ENCODE assay signal across 19 cellular contexts in genomic region chr12:69027411-69027811, GRCh38.
DNase-seq lines count a peak whose midpoint lies in the region; ATAC-seq, FAIRE-seq and TF ChIP-seq lines count a peak whose summit lies in the region.
"Had no signal": no experiment of that assay in that cellular context is flagged by ENCODE, and none has a peak within 500 bp of the region (broad histone marks: within the 10 kb centered on the region; RNA-seq: fewer than 3 reads in every experiment).

No MANE protein-coding gene starts in this region.

- H3K9me3 ChIP-seq in A549 = no peaks in the 10 kb centered on the region

- POLR2A ChIA-PET in A549 (lab: Yijun Ruan, JAX) = no interaction called here

- ATAC-seq in A549 (no peak; a peak in 1 of 6 replicates), HG03354 (IDR thresholded peaks at IDR 0.05; ENCODE audit: poor library complexity, severe bottlenecking, unreplicated experiment) (no peak), HG03045 (IDR thresholded peaks at IDR 0.05; ENCODE audit: unreplicated experiment) (no peak)
- ATAC-seq: HepG2; left colon; right cardiac atrium; stimulated activated naive CD8-positive, alpha-beta T cell treated with anti-CD3 and anti-CD28 coated beads, Interleukin-15, Interleukin-2, amounts not matched to agents 100 U/mL and 50 U/mL, for 24 hours had no signal

- TF ChIP-seq CTCF in A549 (IDR thresholded peaks at IDR 0.05) (no peak), astrocyte of the spinal cord (IDR thresholded peaks at IDR 0.05; ENCODE audit: low read depth, low read length) (no peak), fibroblast of the aortic adventitia (IDR thresholded peaks at IDR 0.05; ENCODE audit: insufficient read depth, low read length) (no peak)

- TF ChIP-seq RAD21 in A549 (conservative IDR thresholded peaks at IDR 0.05 in 1 of 2, IDR thresholded peaks at IDR 0.05 in 1 of 2) = no peak

- 0 out of 3 replicates have a peak overlapping the region, but pooled peaks have one; percentile 9 for H3K4me2 ChIP-seq in A549

- FAIRE-seq in A549 (lab: Jason Lieb, UNC) = no peak
- FAIRE-seq: HepG2 had no signal

- no peak for DNase-seq in A549 (ENCODE audit: low read depth in 1 of 2, low spot score in 1 of 2)
- peak; percentile 82 for DNase-seq in HT1080 (ENCODE audit: low read depth)
- peak; percentile 53 for DNase-seq in astrocyte of the spinal cord (ENCODE audit: low read depth, low spot score)
- peak; percentile 48 for DNase-seq in fibroblast of the aortic adventitia (ENCODE audit: low read depth)
- DNase-seq in NCI-H2029 (lab: John Stamatoyannopoulos, UW) = no peak
- no peak for DNase-seq in activated gamma-delta T cell treated with Interleukin-2 at 50 U/mL for 16 hours
- DNase-seq: activated CD4-positive, alpha-beta T cell treated with anti-CD3 and anti-CD28 coated beads for 48 hours; activated naive CD4-positive, alpha-beta T cell treated with Interleukin-2 at 50 U/mL for 16 hours; CD4-positive, alpha-beta T cell; DMS79; left colon; MM.1S; NCI-H69; nucleus accumbens; right cardiac atrium; stimulated activated naive CD8-positive, alpha-beta T cell treated with anti-CD3 and anti-CD28 coated beads, Interleukin-15, Interleukin-2, amounts not matched to agents 100 U/mL and 50 U/mL, for 24 hours had no signal

- WGBS in A549 (ENCODE audit: missing lambda C conversion rate) = 62% methylated on average over 4 of the region's 4 CpGs

- CTCF ChIA-PET in A549 (lab: Yijun Ruan, JAX) = no interaction called here

- in situ Hi-C loops in astrocyte of the spinal cord (cut with HindIII; ENCODE audit: low sequenced_read_pairs) = no loop called here

- no peak for TF ChIP-seq EP300 in A549 (IDR thresholded peaks at IDR 0.05)

- peaks cover 26% of the 10 kb centered on the region for H3K4me1 ChIP-seq in A549

- no peak for TF ChIP-seq POLR2A in A549 (IDR thresholded peaks at IDR 0.05; ENCODE audit: low read length)

- no peak overlapping the region for H3K27ac ChIP-seq in A549

- H3K4me3 ChIP-seq in A549 (no peak overlapping the region), astrocyte of the spinal cord (ENCODE audit: low read depth, low read length) (no peak overlapping the region), fibroblast of the aortic adventitia (ENCODE audit: low read depth, low read length) (no peak overlapping the region)

TF ChIP-seq in A549, 52 proteins besides CTCF, POLR2A, EP300 and RAD21:
- TF ChIP-seq CBX2 (IDR thresholded peaks at IDR 0.05; ENCODE audit: borderline replicate concordance, low read depth) = no peak
- TF ChIP-seq ZNF302 (CRISPR knock-in tag; IDR thresholded peaks at IDR 0.05) = no peak
- no peak for TF ChIP-seq ELK1 (IDR thresholded peaks at IDR 0.05; ENCODE audit: low read depth, low read length)
- no peak for TF ChIP-seq JUN (IDR thresholded peaks at IDR 0.05)
- no peak for TF ChIP-seq PBX3 (IDR thresholded peaks at IDR 0.05)
- no peak for TF ChIP-seq HEYL (CRISPR knock-in tag; IDR thresholded peaks at IDR 0.05)
- TF ChIP-seq HOXA7 (CRISPR knock-in tag; IDR thresholded peaks at IDR 0.05) = no peak
- TF ChIP-seq PHF8 (IDR thresholded peaks at IDR 0.05; ENCODE audit: borderline replicate concordance, low read depth) = no peak
- TF ChIP-seq RARB (CRISPR knock-in tag; IDR thresholded peaks at IDR 0.05) = no peak
- no peak for TF ChIP-seq HDAC2 (IDR thresholded peaks at IDR 0.05)
- no peak for TF ChIP-seq MYC (IDR thresholded peaks at IDR 0.05; ENCODE audit: borderline replicate concordance, low read length)
- no peak for TF ChIP-seq HMGXB4 (CRISPR knock-in tag; IDR thresholded peaks at IDR 0.05; ENCODE audit: borderline replicate concordance)
- no peak for TF ChIP-seq MAX (IDR thresholded peaks at IDR 0.05)
- no peak for TF ChIP-seq RCOR1 (IDR thresholded peaks at IDR 0.05; ENCODE audit: low read depth, low read length)
- TF ChIP-seq FOSB (CRISPR knock-in tag; IDR thresholded peaks at IDR 0.05) = no peak
- TF ChIP-seq MAZ (IDR thresholded peaks at IDR 0.05; ENCODE audit: borderline replicate concordance, low read depth, low read length) = no peak

Comparison
In these comparisons a context has a peak if more than half of its experiments do, and no peak if none do; other contexts are left out.
1. DNase-seq: peak in HT1080 (single experiment), astrocyte of the spinal cord (single experiment) and fibroblast of the aortic adventitia (single experiment); none in A549 (0 of 2), NCI-H2029 (single experiment) and activated gamma-delta T cell treated with Interleukin-2 at 50 U/mL for 16 hours (single experiment).